29 cellular contexts compared by ENCODE assay signal in genomic region chr3:50666801-50667200, GRCh38. TPM values are rescaled to one million over a fixed set of nuclear protein-coding genes. Genes with fewer than 3 reads are reported as not detected.
DNase-seq lines count a peak whose midpoint lies in the region; ATAC-seq and TF ChIP-seq lines count a peak whose summit lies in the region.
"Had no signal": no experiment of that assay in that cellular context is flagged by ENCODE, and none has a peak within 500 bp of the region (broad histone marks: within the 10 kb centered on the region; RNA-seq: fewer than 3 reads in every experiment).

No MANE protein-coding gene starts in this region.

- CTCF ChIA-PET in HCT116 (lab: Charles Lee) = no interaction called here
- CTCF ChIA-PET in activated CD8-positive, alpha-beta T cell treated with anti-CD3 and anti-CD28 coated beads for 36 hours (lab: Charles Lee) = interaction anchor here (0.7 to 1.7 kb wide), 6 partner anchors 9 to 52 kb away, joined by 4 to 5 read pairs (median 4); no protein-coding TSS in a partner anchor

- no peaks in the 10 kb centered on the region for H4K20me1 ChIP-seq in HCT116 (ENCODE audit: insufficient read depth)
- H4K20me1 ChIP-seq: BLaER1 had no signal

- TF ChIP-seq RAD21 in HCT116 (IDR thresholded peaks at IDR 0.05; ENCODE audit: low read depth) = no peak

- ATAC-seq in HCT116 (no peak), HG02870 (IDR thresholded peaks at IDR 0.05; ENCODE audit: unreplicated experiment) (no peak)
- peak; percentile 65 for ATAC-seq in activated CD8-positive, alpha-beta T cell treated with anti-CD3 and anti-CD28 coated beads for 36 hours
- ATAC-seq in stimulated activated naive CD8-positive, alpha-beta T cell treated with anti-CD3 and anti-CD28 coated beads, Interleukin-15, Interleukin-2, amounts not matched to agents 100 U/mL and 50 U/mL, for 24 hours = peak; percentile 76
- ATAC-seq: left cardiac atrium, Panc1, pancreas had no signal

- no peak for DNase-seq in HCT116 (ENCODE audit: low read depth, low spot score)
- DNase-seq in activated CD8-positive, alpha-beta T cell treated with anti-CD3 and anti-CD28 coated beads for 36 hours = no peak
- DNase-seq in glutamatergic neuron = no peak
- no peak for DNase-seq in stimulated activated naive CD8-positive, alpha-beta T cell treated with anti-CD3 and anti-CD28 coated beads, Interleukin-15, Interleukin-2, amounts not matched to agents 100 U/mL and 50 U/mL, for 24 hours
- no peak for DNase-seq in activated T-cell treated with anti-CD3 and anti-CD28 coated beads, Interleukin-2, amount 50 U/mL, for 24 hours
- DNase-seq in stimulated activated naive CD4-positive, alpha-beta T cell (lab: John Stamatoyannopoulos, UW) = no peak
- DNase-seq: activated CD4-positive, alpha-beta T cell treated with anti-CD3 and anti-CD28 coated beads for 4 hours; activated naive CD4-positive, alpha-beta T cell treated with Interleukin-2 at 50 U/mL for 16 hours; activated T-cell treated with anti-CD3 and anti-CD28 coated beads, Interleukin-2, amount 50 U/mL, for 48 hours; brain microvascular endothelial cell; DMS153; foreskin melanocyte; left cardiac atrium; mammary epithelial cell; NCI-H1048; NCI-H1694; NCI-H446; NCI-H748 treated with DMSO at 0.1 percent for 48 hours; pancreas; SHP77; small intestine; transverse colon had no signal

- no peak overlapping the region for H3K9ac ChIP-seq in HCT116 (ENCODE audit: low read length)
- H3K9ac ChIP-seq: BLaER1 had no signal

- TF ChIP-seq CTCF in HCT116 (IDR thresholded peaks at IDR 0.05 in 2 of 3, conservative IDR thresholded peaks at IDR 0.05 in 1 of 3; ENCODE audit: borderline replicate concordance in 1 of 3, insufficient read depth in 1 of 3, low read depth in 2 of 3, low read length in 2 of 3) (no peak), glutamatergic neuron (IDR thresholded peaks at IDR 0.05; ENCODE audit: partially characterized antibody, unreplicated experiment) (no peak)
- no peak for TF ChIP-seq CTCF in activated CD8-positive, alpha-beta T cell treated with anti-CD3 and anti-CD28 coated beads for 36 hours (IDR thresholded peaks at IDR 0.05)

- H3K4me1 Mint-ChIP-seq in activated CD8-positive, alpha-beta T cell treated with anti-CD3 and anti-CD28 coated beads for 36 hours (ENCODE audit: low read depth) = peaks cover 23% of the 10 kb centered on the region
- peaks cover 7% of the 10 kb centered on the region for H3K4me1 Mint-ChIP-seq in glutamatergic neuron (ENCODE audit: low read depth, unreplicated experiment)
- peaks cover 22% of the 10 kb centered on the region for H3K4me1 Mint-ChIP-seq in activated T-cell treated with anti-CD3 and anti-CD28 coated beads, Interleukin-2, amount 50 U/mL, for 24 hours (ENCODE audit: low read depth)
- H3K4me1 Mint-ChIP-seq: nephron had no signal

- H3K36me3 Mint-ChIP-seq in activated CD8-positive, alpha-beta T cell treated with anti-CD3 and anti-CD28 coated beads for 36 hours (ENCODE audit: low read depth) = no peaks in the 10 kb centered on the region
- H3K36me3 Mint-ChIP-seq in glutamatergic neuron (ENCODE audit: unreplicated experiment) = peaks cover 1% of the 10 kb centered on the region
- no peaks in the 10 kb centered on the region for H3K36me3 Mint-ChIP-seq in activated T-cell treated with anti-CD3 and anti-CD28 coated beads, Interleukin-2, amount 50 U/mL, for 24 hours (ENCODE audit: low read depth)

- no peaks in the 10 kb centered on the region for H3K36me3 ChIP-seq in HCT116 (ENCODE audit: control insufficient read depth in 1 of 2, insufficient read depth in 2 of 2, low read length in 2 of 2)
- H3K36me3 ChIP-seq: BLaER1, brain microvascular endothelial cell, esophagus muscularis mucosa, pancreas, transverse colon had no signal

- H3K9me3 Mint-ChIP-seq in activated CD8-positive, alpha-beta T cell treated with anti-CD3 and anti-CD28 coated beads for 36 hours = no peaks in the 10 kb centered on the region
- H3K9me3 Mint-ChIP-seq in glutamatergic neuron (ENCODE audit: unreplicated experiment) = peaks cover 5% of the 10 kb centered on the region
- H3K9me3 Mint-ChIP-seq in activated T-cell treated with anti-CD3 and anti-CD28 coated beads, Interleukin-2, amount 50 U/mL, for 24 hours = no peaks in the 10 kb centered on the region
- H3K9me3 Mint-ChIP-seq: nephron; T-helper 2 cell treated with Interferon-gamma antibody and Interleukin-4, amounts not matched to agents 5 μg/mL and 100 μg/mL, for 36 hours had no signal

- H3K4me3 Mint-ChIP-seq in activated CD8-positive, alpha-beta T cell treated with anti-CD3 and anti-CD28 coated beads for 36 hours = no peak overlapping the region
- peak overlapping the region; percentile 11 for H3K4me3 Mint-ChIP-seq in glutamatergic neuron (ENCODE audit: unreplicated experiment)
- H3K4me3 Mint-ChIP-seq in activated T-cell treated with anti-CD3 and anti-CD28 coated beads, Interleukin-2, amount 50 U/mL, for 24 hours = no peak overlapping the region
- H3K4me3 Mint-ChIP-seq: nephron; T-helper 2 cell treated with Interferon-gamma antibody and Interleukin-4, amounts not matched to agents 5 μg/mL and 100 μg/mL, for 36 hours had no signal

- RAD21 ChIA-PET in HCT116 (lab: Charles Lee; ENCODE audit: low non-redundant PET in 1 of 2, low total read pairs in 2 of 2, uncharacterized antibody in 2 of 2, unreplicated experiment in 2 of 2) = no interaction called here

- H3K27ac Mint-ChIP-seq in activated CD8-positive, alpha-beta T cell treated with anti-CD3 and anti-CD28 coated beads for 36 hours = peak overlapping the region; percentile 44
- peak overlapping the region; percentile 40 for H3K27ac Mint-ChIP-seq in glutamatergic neuron (ENCODE audit: unreplicated experiment)
- no peak overlapping the region for H3K27ac Mint-ChIP-seq in activated T-cell treated with anti-CD3 and anti-CD28 coated beads, Interleukin-2, amount 50 U/mL, for 24 hours
- H3K27ac Mint-ChIP-seq: nephron; T-helper 2 cell treated with Interferon-gamma antibody and Interleukin-4, amounts not matched to agents 5 μg/mL and 100 μg/mL, for 36 hours had no signal

- no peaks in the 10 kb centered on the region for H3K27me3 Mint-ChIP-seq in activated CD8-positive, alpha-beta T cell treated with anti-CD3 and anti-CD28 coated beads for 36 hours
- H3K27me3 Mint-ChIP-seq in glutamatergic neuron (ENCODE audit: unreplicated experiment) = no peaks in the 10 kb centered on the region
- H3K27me3 Mint-ChIP-seq in activated T-cell treated with anti-CD3 and anti-CD28 coated beads, Interleukin-2, amount 50 U/mL, for 24 hours = no peaks in the 10 kb centered on the region

- no peak overlapping the region for H2AFZ ChIP-seq in HCT116 (ENCODE audit: low read depth, low read length, poor library complexity, severe bottlenecking)

- H3K9me2 ChIP-seq in HCT116 (ENCODE audit: insufficient read depth) = no peaks in the 10 kb centered on the region

- H3K4me1 ChIP-seq in HCT116 (ENCODE audit: control insufficient read depth in 1 of 2, insufficient read depth in 2 of 2, low read length in 2 of 2) = peaks cover 33 to 42% of the 10 kb centered on the region in 2 experiments
- H3K4me1 ChIP-seq: BLaER1, esophagus muscularis mucosa, pancreas, transverse colon had no signal

- BruUV-seq in HCT116 (replicated peaks; lab: Mats Ljungman, UMichigan) = no TSS peak

- no peak for TF ChIP-seq POLR2A in HCT116 (IDR thresholded peaks at IDR 0.05; ENCODE audit: borderline replicate concordance, extremely low read depth, insufficient read depth, insufficient read length)

- POLR2A ChIA-PET in HCT116 (lab: Charles Lee) = interaction anchor here (0.7 kb wide), 1 partner anchor 10 kb away, joined by 3 read pairs; no protein-coding TSS in a partner anchor
- POLR2A ChIA-PET in activated CD8-positive, alpha-beta T cell treated with anti-CD3 and anti-CD28 coated beads for 36 hours (lab: Charles Lee) = interaction anchor here (1.8 kb wide), 1 partner anchor 12 kb away, joined by 4 read pairs; no protein-coding TSS in a partner anchor

- intact Hi-C loops in HCT116 (cut with micrococcal nuclease) = no loop called here
- intact Hi-C loops in activated CD8-positive, alpha-beta T cell treated with anti-CD3 and anti-CD28 coated beads for 36 hours (cut with micrococcal nuclease) = no loop called here

- H3K27me3 ChIP-seq in HCT116 (ENCODE audit: insufficient read depth, low read length) = no peaks in the 10 kb centered on the region; the same call in 1 of the 2 replicates
- H3K27me3 ChIP-seq: BLaER1, dorsolateral prefrontal cortex, esophagus muscularis mucosa, pancreas had no signal

- H3K27ac ChIP-seq in HCT116 (ENCODE audit: low read depth, low read length) = no peak overlapping the region
- H3K27ac ChIP-seq: BLaER1, brain microvascular endothelial cell, dorsolateral prefrontal cortex, esophagus muscularis mucosa, pancreas, transverse colon had no signal

- no peak overlapping the region for H3K4me3 ChIP-seq in HCT116 (replicated peaks in 1 of 2; ENCODE audit: low read depth in 1 of 2, low read length in 2 of 2)
- H3K4me3 ChIP-seq: BLaER1, dorsolateral prefrontal cortex, esophagus muscularis mucosa, pancreas, transverse colon had no signal

- peak overlapping the region; percentile 6; the same call in 1 of the 2 replicates for H3K4me2 ChIP-seq in HCT116 (ENCODE audit: low read length)
- H3K4me2 ChIP-seq: BLaER1 had no signal

- no peaks in the 10 kb centered on the region for H3K9me3 ChIP-seq in HCT116 (ENCODE audit: control insufficient read depth in 1 of 2, insufficient read depth in 1 of 2, low read depth in 1 of 2, low read length in 2 of 2)
- H3K9me3 ChIP-seq: BLaER1, esophagus muscularis mucosa, pancreas, transverse colon had no signal

- no peaks in the 10 kb centered on the region for H3K79me2 ChIP-seq in HCT116 (ENCODE audit: insufficient read depth, low read length)

TF ChIP-seq in HCT116, 20 proteins besides CTCF, POLR2A, EP300 and RAD21 (continues in another document):
- TF ChIP-seq FOSL1 (IDR thresholded peaks at IDR 0.05; ENCODE audit: low read depth) (no peak), ZFX (IDR thresholded peaks at IDR 0.05) (no peak), EZH2 (IDR thresholded peaks at IDR 0.05) (no peak), SIN3A (IDR thresholded peaks at IDR 0.05; ENCODE audit: low read depth) (no peak), CBX3 (IDR thresholded peaks at IDR 0.05; ENCODE audit: low read depth) (no peak), CEBPB (IDR thresholded peaks at IDR 0.05; ENCODE audit: low read depth) (no peak), ZNF274 (IDR thresholded peaks at IDR 0.05; ENCODE audit: low read depth, low read length) (no peak), EGR1 (IDR thresholded peaks at IDR 0.05; ENCODE audit: low read depth) (no peak)

RNA-seq across cellular contexts. Expression of gene DOCK3, which starts 7.9 kb away (rescaled TPM):
- total RNA-seq in HCT116 (2021; ENCODE audit: unreplicated experiment) = 4.2 TPM
- polyA plus RNA-seq in HCT116 (2012) = 3.2 and 3.5 TPM in 2 replicates
- total RNA-seq in activated CD8-positive, alpha-beta T cell treated with anti-CD3 and anti-CD28 coated beads for 36 hours = 1 to 10 TPM; 3.6 to 4.2 TPM
- total RNA-seq in glutamatergic neuron (ENCODE audit: unreplicated experiment) = 13.4 TPM

RNA-seq across cellular contexts. Expression of gene MAPKAPK3, which starts 49.9 kb away (rescaled TPM):
- 87.3 TPM for total RNA-seq in HCT116 (2021; ENCODE audit: unreplicated experiment)
- polyA plus RNA-seq in HCT116 (2012) = 79.5 and 97.2 TPM in 2 replicates
- total RNA-seq in activated CD8-positive, alpha-beta T cell treated with anti-CD3 and anti-CD28 coated beads for 36 hours = 100 to 1,000 TPM; 204 to 205 TPM
- 10.7 TPM for total RNA-seq in glutamatergic neuron (ENCODE audit: unreplicated experiment)

RNA-seq across cellular contexts. Expression of gene CISH, which starts 55.2 kb away (rescaled TPM):
- total RNA-seq in HCT116 (2021; ENCODE audit: unreplicated experiment) = 4.5 TPM
- polyA plus RNA-seq in HCT116 (2012) = 5.0 and 5.1 TPM in 2 replicates
- total RNA-seq in activated CD8-positive, alpha-beta T cell treated with anti-CD3 and anti-CD28 coated beads for 36 hours = 100 to 1,000 TPM; 307 to 308 TPM
- 6.0 TPM for total RNA-seq in glutamatergic neuron (ENCODE audit: unreplicated experiment)

Comparison
In these comparisons a context has a peak if more than half of its experiments do, and no peak if none do; other contexts are left out.
1. ATAC-seq: peak in activated CD8-positive, alpha-beta T cell treated with anti-CD3 and anti-CD28 coated beads for 36 hours (single experiment) and stimulated activated naive CD8-positive, alpha-beta T cell treated with anti-CD3 and anti-CD28 coated beads, Interleukin-15, Interleukin-2, amounts not matched to agents 100 U/mL and 50 U/mL, for 24 hours (single experiment); none in HCT116 (single experiment) and HG02870 (single experiment).
2. RNA of gene CISH, which starts 55.2 kb away (total RNA-seq): 307 to 308 TPM in activated CD8-positive, alpha-beta T cell treated with anti-CD3 and anti-CD28 coated beads for 36 hours; 6.0 TPM in glutamatergic neuron (single experiment) and 4.5 TPM in HCT116 (single experiment); every median in the first group is over 10 times any median in the second.